7 cellular contexts compared by ENCODE assay signal in the genomic region with DNA sequence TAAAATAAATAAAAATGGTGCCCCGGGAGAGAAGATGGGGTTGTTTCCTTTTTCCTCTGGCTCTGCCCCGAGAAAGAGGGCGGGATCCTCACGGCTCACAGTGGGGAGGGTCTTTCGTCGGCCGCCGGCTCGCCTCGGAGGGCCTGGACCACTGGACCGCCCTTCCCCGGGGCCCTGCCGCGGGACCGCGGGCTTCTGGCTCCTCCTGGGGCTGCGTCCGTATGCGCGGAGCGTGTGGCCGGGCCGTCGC. TPM values are rescaled to one million over a fixed set of nuclear protein-coding genes. Genes with fewer than 3 reads are reported as not detected.
DNase-seq lines count a peak whose midpoint lies in the region; ATAC-seq, FAIRE-seq and TF ChIP-seq lines count a peak whose summit lies in the region.

No MANE protein-coding gene starts in this region.

- H3K36me3 Mint-ChIP-seq in nephron progenitor cell (ENCODE audit: low read depth) = no peaks in the 10 kb centered on the region

- ATAC-seq in GM19328 (IDR thresholded peaks at IDR 0.05; ENCODE audit: unreplicated experiment) (peak; percentile 17), HG03460 (IDR thresholded peaks at IDR 0.05; ENCODE audit: unreplicated experiment) (peak; percentile 7)

- DNase-seq in astrocyte of the spinal cord (ENCODE audit: low read depth, low spot score) = no peak
- peak; percentile 57 for DNase-seq in nephron progenitor cell
- DNase-seq in HTR-8/SVneo (ENCODE audit: insufficient read length, low spot score) = no peak
- no peak for DNase-seq in occipital lobe (lab: John Stamatoyannopoulos, UW)
- DNase-seq in activated CD4-positive, alpha-beta T cell treated with anti-CD3 and anti-CD28 coated beads for 1 hour = no peak

- in situ Hi-C loops in astrocyte of the spinal cord (cut with HindIII; ENCODE audit: low sequenced_read_pairs) = no loop called here

- peak overlapping the region; percentile 62 for H3K4me3 ChIP-seq in astrocyte of the spinal cord (ENCODE audit: low read depth, low read length)

- H3K27ac Mint-ChIP-seq in nephron progenitor cell = peak overlapping the region; percentile 99

- FAIRE-seq in HTR-8/SVneo (lab: Jason Lieb, UNC) = no peak

- TF ChIP-seq CTCF in astrocyte of the spinal cord (IDR thresholded peaks at IDR 0.05; ENCODE audit: low read depth, low read length) = no peak
- TF ChIP-seq CTCF in nephron progenitor cell (IDR thresholded peaks at IDR 0.05) = no peak

- no peaks in the 10 kb centered on the region for H3K9me3 Mint-ChIP-seq in nephron progenitor cell

- peaks cover 34% of the 10 kb centered on the region for H3K4me1 Mint-ChIP-seq in nephron progenitor cell

- H3K4me3 Mint-ChIP-seq in nephron progenitor cell = peak overlapping the region; percentile 93

- no peaks in the 10 kb centered on the region for H3K27me3 Mint-ChIP-seq in nephron progenitor cell (ENCODE audit: low read depth, poor library complexity)

RNA-seq across cellular contexts. Expression of gene IGF2BP3, which starts 3.5 kb away (rescaled TPM):
- 84.1 TPM for total RNA-seq in occipital lobe

RNA-seq across cellular contexts. Expression of gene TRA2A, which starts 58.0 kb away (rescaled TPM):
- total RNA-seq in occipital lobe = 68.0 TPM
